ENCODE assay signal across 21 cellular contexts in genomic region chr4:128512161-128512560, GRCh38.
"Had no signal": no experiment of that assay in that cellular context is flagged by ENCODE, and none has a peak within 500 bp of the region (broad histone marks: within the 10 kb centered on the region; RNA-seq: fewer than 3 reads in every experiment).

No MANE protein-coding gene starts in this region.

- H3K4me3 ChIP-seq: heart right ventricle, left lung, thyroid gland, uterus had no signal

- H3K27ac ChIP-seq: brain microvascular endothelial cell, epithelial cell of prostate, heart right ventricle, left lung, thyroid gland, uterus had no signal

- H3K9me3 ChIP-seq: heart right ventricle, left lung, thyroid gland, uterus had no signal

- ATAC-seq: activated CD8-positive, alpha-beta T cell treated with anti-CD3 and anti-CD28 coated beads for 36 hours; activated T-helper 17 cell treated with anti-CD3 and anti-CD28 coated beads, Interleukin-2, amount 50 U/mL, for 72 hours; heart right ventricle; left lung had no signal

- H3K36me3 ChIP-seq: brain microvascular endothelial cell, heart right ventricle, left lung, thyroid gland, uterus had no signal

- H3K27me3 ChIP-seq: brain microvascular endothelial cell, heart right ventricle, left lung, thyroid gland, uterus had no signal

- DNase-seq: activated CD4-positive, alpha-beta T cell treated with anti-CD3 and anti-CD28 coated beads, Interleukin-2, amount 10 ng/mL, durations not matched to agents 24 days and 14 days; activated CD8-positive, alpha-beta T cell treated with anti-CD3 and anti-CD28 coated beads for 36 hours; activated naive CD4-positive, alpha-beta T cell; activated naive CD8-positive, alpha-beta T cell treated with anti-CD3 and anti-CD28 coated beads for 36 hours; activated T-cell treated with anti-CD3 and anti-CD28 coated beads, Interleukin-2, amount 50 U/mL, for 1 hour; aorta; brain microvascular endothelial cell; central memory CD4-positive, alpha-beta T cell; endodermal cell; heart right ventricle; left lung; nephron progenitor cell; occipital lobe; stimulated activated CD4-positive, alpha-beta T cell treated with anti-CD3 and anti-CD28 coated beads, Interleukin-12 subunit alpha, Interleukin-12 subunit beta, amount 100 ng/mL, for 4 hours; stimulated activated CD4-positive, alpha-beta T cell treated with anti-CD3 and anti-CD28 coated beads, Interleukin-1b, Interleukin-23, amount 100 ng/mL, for 48 hours; stimulated activated naive CD4-positive, alpha-beta T cell treated with Interleukin-2 at 50 U/mL for 16 hours; T1000; thyroid gland; uterus had no signal
